Comparison of ENCODE assay signal across 1 cellular context in genomic region chr2:226726546-226726945, GRCh38.
TF ChIP-seq lines count a peak whose summit lies in the region.

No MANE protein-coding gene starts in this region.

TF ChIP-seq in IMR-90, 13 proteins besides CTCF, POLR2A, EP300 and RAD21:
- no peak for TF ChIP-seq MAZ (IDR thresholded peaks at IDR 0.05; ENCODE audit: borderline replicate concordance, low read depth, low read length)
- TF ChIP-seq BHLHE40 (IDR thresholded peaks at IDR 0.05; ENCODE audit: low read depth, low read length) = no peak
- no peak for TF ChIP-seq SMC3 (IDR thresholded peaks at IDR 0.05; ENCODE audit: low read depth, low read length)
- TF ChIP-seq CEBPB (IDR thresholded peaks at IDR 0.05; ENCODE audit: low read depth, low read length) = no peak
- no peak for TF ChIP-seq ELK1 (IDR thresholded peaks at IDR 0.05; ENCODE audit: borderline replicate concordance, low read depth, low read length)
- TF ChIP-seq RFX5 (IDR thresholded peaks at IDR 0.05; ENCODE audit: low read depth, low read length) = no peak
- TF ChIP-seq CHD1 (IDR thresholded peaks at IDR 0.05; ENCODE audit: low read depth, low read length) = no peak
- TF ChIP-seq RCOR1 (IDR thresholded peaks at IDR 0.05; ENCODE audit: insufficient replicate concordance, low read length) = no peak
- no peak for TF ChIP-seq USF2 (IDR thresholded peaks at IDR 0.05; ENCODE audit: low read depth, low read length)
- TF ChIP-seq NFE2L2 (IDR thresholded peaks at IDR 0.05; ENCODE audit: low read depth, low read length) = no peak
- no peak for TF ChIP-seq MAFK (IDR thresholded peaks at IDR 0.05; ENCODE audit: low read depth, low read length)
- TF ChIP-seq FOS (IDR thresholded peaks at IDR 0.05; ENCODE audit: low read depth, low read length) = no peak
- no peak for TF ChIP-seq MXI1 (IDR thresholded peaks at IDR 0.05; ENCODE audit: borderline replicate concordance, low read depth, low read length)
